ENCODE assay signal across 5 cellular contexts in genomic region chr17:5124896-5125295, GRCh38. TPM values are rescaled to one million over a fixed set of nuclear protein-coding genes. Genes with fewer than 3 reads are reported as not detected.
"Had no signal": no experiment of that assay in that cellular context is flagged by ENCODE, and none has a peak within 500 bp of the region (broad histone marks: within the 10 kb centered on the region; RNA-seq: fewer than 3 reads in every experiment).

No MANE protein-coding gene starts in this region.

RNA-seq across cellular contexts. Expression of gene USP6, which starts 9.1 kb away (rescaled TPM):
- total RNA-seq: body of pancreas, bronchial epithelial cell, NCI-H460, Right ventricle myocardium superior, SJCRH30 had no signal

RNA-seq across cellular contexts. Expression of gene ZFP3, which starts 46.6 kb away (rescaled TPM):
- total RNA-seq: NCI-H460 had no signal
